8 cellular contexts compared by ENCODE assay signal in the genomic region with DNA sequence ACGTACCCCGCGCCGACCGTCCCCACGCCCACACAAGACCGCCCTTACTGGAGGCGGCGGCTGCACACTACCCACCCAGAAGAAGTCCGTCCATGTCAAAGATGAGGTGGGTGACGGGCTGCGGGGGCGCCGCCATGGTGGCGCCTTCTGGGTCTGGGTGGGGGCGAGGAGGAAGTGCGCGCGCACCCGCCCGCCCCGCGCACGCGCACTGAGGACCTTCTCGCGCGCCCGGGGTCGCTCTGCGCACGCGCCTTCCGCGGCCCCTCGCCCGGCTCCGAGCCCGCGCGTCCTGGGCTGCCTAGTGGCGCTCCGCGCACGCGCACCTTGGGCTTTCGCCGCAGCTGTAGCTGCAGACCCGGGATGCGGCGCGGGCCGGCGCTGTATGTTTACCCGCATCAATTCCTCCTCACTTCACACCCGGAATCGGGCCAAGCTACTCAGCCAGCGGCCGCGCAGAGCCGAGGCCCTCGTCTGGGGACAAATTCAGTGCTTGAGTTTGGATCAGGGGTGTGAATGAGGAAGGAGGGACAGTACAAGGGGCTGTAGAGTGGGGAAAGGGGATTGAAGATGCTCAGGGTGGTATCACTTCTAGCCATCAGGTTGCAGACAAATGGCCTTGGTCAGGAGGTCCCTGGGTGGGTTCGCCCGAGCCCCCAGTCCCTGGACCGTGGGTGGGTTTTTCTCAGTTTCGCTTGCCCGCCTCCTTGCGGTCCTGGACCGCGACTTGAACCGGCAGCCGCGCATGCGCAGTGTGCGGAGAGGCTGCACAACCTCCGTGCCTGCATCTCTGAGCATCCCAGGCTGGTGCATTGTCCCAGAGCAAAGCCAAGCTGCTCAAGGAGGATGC. TPM values are rescaled to one million over a fixed set of nuclear protein-coding genes. Genes with fewer than 3 reads are reported as not detected.
DNase-seq lines count a peak whose midpoint lies in the region; FAIRE-seq and TF ChIP-seq lines count a peak whose summit lies in the region.

A gene (minus strand): TSS at position 176 of the 847 bp plus-strand sequence. CDS start 40 bp downstream, at position 136.

- TF ChIP-seq POLR2A in H54 (IDR thresholded peaks at IDR 0.05; ENCODE audit: low read depth, low read length) = peak; percentile 52; the same call in 1 of the 2 replicates
- TF ChIP-seq POLR2A in Raji (IDR thresholded peaks at IDR 0.05; ENCODE audit: insufficient read depth, low read depth, low read length) = peak; percentile 66
- no peak for TF ChIP-seq POLR2A in stomach (IDR thresholded peaks at IDR 0.05)

- H4K20me1 ChIP-seq in Loucy (ENCODE audit: insufficient read depth, low read length, poor library complexity, severe bottlenecking) = peaks cover 7% of the 10 kb centered on the region

- H3K36me3 ChIP-seq in ES-I3 (ENCODE audit: insufficient read depth, low read length) = no peaks in the 10 kb centered on the region
- H3K36me3 ChIP-seq in Loucy (ENCODE audit: insufficient read depth, low read length) = no peaks in the 10 kb centered on the region
- no peaks in the 10 kb centered on the region for H3K36me3 ChIP-seq in stomach

- intact Hi-C loops in stomach (cut with DNase I; ENCODE audit: low total_unique reads) = no loop called here

- peak within 1 kb of the TSS; percentile 85 for H3K4me2 ChIP-seq in Loucy (ENCODE audit: low read depth, low read length, poor library complexity, severe bottlenecking)

- TF ChIP-seq EP300 in stomach (IDR thresholded peaks at IDR 0.05) = no peak

- H3K9me3 Mint-ChIP-seq in neural crest cell = no peaks in the 10 kb centered on the region

- H3K27me3 Mint-ChIP-seq in neural crest cell (ENCODE audit: low read depth) = no peaks in the 10 kb centered on the region

- H3K9me2 ChIP-seq in Loucy (replicated peaks; ENCODE audit: low read depth, low read length) = no peaks in the 10 kb centered on the region

- H3K79me2 ChIP-seq in Loucy (ENCODE audit: insufficient read depth, low read length) = peaks cover 67% of the 10 kb centered on the region

- peaks cover 23% of the 10 kb centered on the region for H3K4me1 Mint-ChIP-seq in neural crest cell

- 0 to 1% (median 1%) methylated on average over 17 to 76 of the region's 76 CpGs for WGBS in stomach, 5 donors

- no peak for FAIRE-seq in H54 (lab: Jason Lieb, UNC)

- no peaks in the 10 kb centered on the region for H3F3A ChIP-seq in Loucy (ENCODE audit: low read depth)

- no peaks in the 10 kb centered on the region for H3K36me3 Mint-ChIP-seq in neural crest cell (ENCODE audit: low read depth)

- peak within 1 kb of the TSS; percentile 96 for H3K4me3 Mint-ChIP-seq in neural crest cell

- DNase-seq in H54 (ENCODE audit: insufficient read length, low spot score) = peak; percentile 49
- DNase-seq in activated effector memory CD4-positive, alpha-beta T cell treated with anti-CD3 and anti-CD28 coated beads, Interleukin-2, amount 50 U/mL, for 16 hours = peak; percentile 93
- peak; percentile 79 for DNase-seq in fibroblast of villous mesenchyme (ENCODE audit: low read depth)
- DNase-seq in neural crest cell (ENCODE audit: low read depth, low spot score) = peak; percentile 85
- DNase-seq in stomach = peak; percentile 95

- peak within 1 kb of the TSS; percentile 83 to 94 (median 92) for H3K27ac ChIP-seq in stomach

- H3K9me3 ChIP-seq in ES-I3 (ENCODE audit: control insufficient read depth, insufficient read depth, low read length) = no peaks in the 10 kb centered on the region
- no peaks in the 10 kb centered on the region for H3K9me3 ChIP-seq in Loucy (ENCODE audit: insufficient read depth, low read depth, low read length)
- H3K9me3 ChIP-seq in stomach = no peaks in the 10 kb centered on the region

- no peaks in the 10 kb centered on the region for H3K4me1 ChIP-seq in ES-I3 (ENCODE audit: insufficient read depth, low read length)
- H3K4me1 ChIP-seq in Loucy (ENCODE audit: insufficient read depth, low read length, poor library complexity, severe bottlenecking) = peaks cover 35% of the 10 kb centered on the region
- peaks cover 0 to 31% (median 15%) of the 10 kb centered on the region in 4 donors for H3K4me1 ChIP-seq in stomach

- peak within 1 kb of the TSS; percentile 86 for H3K27ac Mint-ChIP-seq in neural crest cell (ENCODE audit: unreplicated experiment)

- H3K9ac ChIP-seq in ES-I3 (ENCODE audit: low read depth, low read length) (peak within 1 kb of the TSS; percentile 86), Loucy (ENCODE audit: low read depth, low read length, poor library complexity, severe bottlenecking) (peak within 1 kb of the TSS; percentile 89)

- H3K27me3 ChIP-seq in Loucy (ENCODE audit: insufficient read depth, low read length, poor library complexity, severe bottlenecking) (no peaks in the 10 kb centered on the region), stomach (no peaks in the 10 kb centered on the region)

- peak within 1 kb of the TSS; percentile 98 for H2AFZ ChIP-seq in Loucy (ENCODE audit: low read length)

- TF ChIP-seq CTCF in Loucy (conservative IDR thresholded peaks at IDR 0.05; ENCODE audit: low read length) (peak; percentile 23), fibroblast of villous mesenchyme (IDR thresholded peaks at IDR 0.05; ENCODE audit: insufficient read depth, low read depth, low read length) (no peak), neural crest cell (conservative IDR thresholded peaks at IDR 0.05) (peak; percentile 46), stomach (IDR thresholded peaks at IDR 0.05) (peak in 3 of 7 experiments; percentile 10 to 48 (median 31))

- H3K4me3 ChIP-seq in Loucy (ENCODE audit: low read length, poor library complexity, severe bottlenecking) (peak within 1 kb of the TSS; percentile 99), fibroblast of villous mesenchyme (ENCODE audit: low read depth, low read length) (peak within 1 kb of the TSS; percentile 95), stomach (peak within 1 kb of the TSS; percentile 69 to 95 (median 76))

RNA-seq across cellular contexts. Expression of the gene that starts here (rescaled TPM):
- 11.0 and 15.1 TPM in 2 replicates for total RNA-seq in fibroblast of villous mesenchyme
- 75.0 and 75.8 TPM in 2 replicates for total RNA-seq in neural crest cell
- 10 to 100 TPM in 4 of 5 donors, 1 to 10 TPM in 1; 1.8 to 42.0 (median 22.2) TPM for total RNA-seq in stomach
- polyA plus RNA-seq in stomach = 10 to 100 TPM in 2 of 3 donors, 1 to 10 TPM in 1; 6.9 to 39.7 (median 13.3) TPM

Comparison
In these comparisons a context has a peak if more than half of its experiments do, and no peak if none do; other contexts are left out.
1. Peak in every context shown above with its lines: DNase-seq, H3K4me3 ChIP-seq and H3K27ac ChIP-seq.
2. POLR2A ChIP-seq: peak in H54 (single experiment) and Raji (single experiment); none in stomach (0 of 4).